ENCODE assay signal across 8 cellular contexts in genomic region chr18:79400091-79400590, GRCh38. TPM values are rescaled to one million over a fixed set of nuclear protein-coding genes. Genes with fewer than 3 reads are reported as not detected.
DNase-seq lines count a peak whose midpoint lies in the region; ATAC-seq and TF ChIP-seq lines count a peak whose summit lies in the region.

No MANE protein-coding gene starts in this region.

- intact Hi-C loops in CD4-positive, alpha-beta T cell (cut with DNase I, micrococcal nuclease), result loop anchor here in 1 of 2 experiments (10.0 kb wide), 1 partner anchor 635 kb away; the partner anchor contains the start of gene RBFA
- intact Hi-C loops in tibial artery (cut with DNase I; ENCODE audit: low total_unique reads) (loop anchor here (5.0 kb wide), 1 partner anchor 107 kb away; no protein-coding TSS in a partner anchor), Calu3 (cut with micrococcal nuclease; ENCODE audit: unreplicated experiment) (no loop called here)

- peaks cover 56% of the 10 kb centered on the region for H3K4me1 Mint-ChIP-seq in CD4-positive, alpha-beta T cell (ENCODE audit: low read depth)
- H3K4me1 Mint-ChIP-seq in endodermal cell (peaks cover 12% of the 10 kb centered on the region), Calu3 (ENCODE audit: low read depth, unreplicated experiment) (no peaks in the 10 kb centered on the region)

- no peak overlapping the region for H3K4me3 Mint-ChIP-seq in CD4-positive, alpha-beta T cell
- H3K4me3 Mint-ChIP-seq in endodermal cell (peak overlapping the region; percentile 66), Calu3 (ENCODE audit: low read depth, unreplicated experiment) (no peak overlapping the region)

- DNase-seq in CD4-positive, alpha-beta T cell, result peak; percentile 53 to 83 (median 66)
- DNase-seq in activated CD4-positive, alpha-beta T cell treated with anti-CD3 and anti-CD28 coated beads for 48 hours, result peak; percentile 81
- DNase-seq in endodermal cell (peak; percentile 86), tibial artery (peak; percentile 78 to 86), Calu3 (no peak)

- peak overlapping the region; percentile 86 for H3K27ac ChIP-seq in CD4-positive, alpha-beta T cell (ENCODE audit: low read depth, low read length)
- H3K27ac ChIP-seq in endodermal cell (ENCODE audit: low read depth, low read length), result no peak overlapping the region
- H3K27ac ChIP-seq in muscle layer of colon (ENCODE audit: low read depth, low read length), result peak overlapping the region; percentile 63
- peak overlapping the region; percentile 85 to 90 for H3K27ac ChIP-seq in tibial artery

- peaks cover 48% of the 10 kb centered on the region for H3K36me3 Mint-ChIP-seq in CD4-positive, alpha-beta T cell (ENCODE audit: low read depth)
- peaks cover 2% of the 10 kb centered on the region for H3K36me3 Mint-ChIP-seq in endodermal cell (ENCODE audit: low read depth)
- peaks cover 8% of the 10 kb centered on the region for H3K36me3 Mint-ChIP-seq in Calu3 (ENCODE audit: insufficient read depth, unreplicated experiment)

- no peaks in the 10 kb centered on the region for H3K36me3 ChIP-seq in endodermal cell (ENCODE audit: control insufficient read depth, insufficient read depth, low read length)
- no peaks in the 10 kb centered on the region for H3K36me3 ChIP-seq in muscle layer of colon (ENCODE audit: insufficient read depth, low read length)
- no peaks in the 10 kb centered on the region for H3K36me3 ChIP-seq in tibial artery

- no peak for TF ChIP-seq CTCF in CD4-positive, alpha-beta T cell (IDR thresholded peaks at IDR 0.05)
- TF ChIP-seq CTCF in endodermal cell (conservative IDR thresholded peaks at IDR 0.05), result no peak
- no peak for TF ChIP-seq CTCF in tibial artery (IDR thresholded peaks at IDR 0.05)
- no peak for TF ChIP-seq CTCF in Calu3 (IDR thresholded peaks at IDR 0.05; ENCODE audit: unreplicated experiment)

- POLR2A ChIA-PET in CD4-positive, alpha-beta T cell (lab: Charles Lee), result interaction anchor here (0.5 to 1.5 kb wide), 5 partner anchors 7 to 279 kb away, joined by 3 to 10 read pairs (median 3); no protein-coding TSS in a partner anchor

- no peaks in the 10 kb centered on the region for H3K27me3 ChIP-seq in CD4-positive, alpha-beta T cell (ENCODE audit: control insufficient read depth, insufficient read depth, low read length)
- H3K27me3 ChIP-seq in endodermal cell (ENCODE audit: control insufficient read depth, insufficient read depth, low read length, poor library complexity, severe bottlenecking), result peaks cover 32% of the 10 kb centered on the region
- no peaks in the 10 kb centered on the region for H3K27me3 ChIP-seq in muscle layer of colon (ENCODE audit: control insufficient read depth in 1 of 2, insufficient read depth in 2 of 2, low read length in 2 of 2)
- H3K27me3 ChIP-seq in tibial artery, result no peaks in the 10 kb centered on the region

- no peaks in the 10 kb centered on the region for H3K27me3 Mint-ChIP-seq in CD4-positive, alpha-beta T cell
- peaks cover 28% of the 10 kb centered on the region for H3K27me3 Mint-ChIP-seq in endodermal cell (ENCODE audit: insufficient read depth)
- no peaks in the 10 kb centered on the region for H3K27me3 Mint-ChIP-seq in Calu3 (ENCODE audit: unreplicated experiment)

- H3K4me1 ChIP-seq in endodermal cell (ENCODE audit: control insufficient read depth, insufficient read depth, low read length), result no peaks in the 10 kb centered on the region
- H3K4me1 ChIP-seq in muscle layer of colon (ENCODE audit: insufficient read depth, low read length), result peaks cover 44% of the 10 kb centered on the region
- H3K4me1 ChIP-seq in tibial artery, result peaks cover 0 to 57% (median 43%) of the 10 kb centered on the region in 4 donors

- H3K9ac ChIP-seq in endodermal cell (ENCODE audit: extremely low read depth, low read length, poor library complexity, severe bottlenecking), result peak overlapping the region; percentile 51
- H3K9ac ChIP-seq in muscle layer of colon (ENCODE audit: low read length), result no peak overlapping the region

- 0% methylated on average over 67 of the region's 71 CpGs; no CpG with 5 or more reads in 1 of the 2 experiments for WGBS in endodermal cell (ENCODE audit: insufficient coverage in 1 of 2, insufficient read length in 1 of 2), 2 experiments

- CTCF ChIA-PET in CD4-positive, alpha-beta T cell (lab: Charles Lee), result no interaction called here
- CTCF ChIA-PET in Calu3 (lab: Charles Lee), result no interaction called here

- H3K9me3 ChIP-seq in CD4-positive, alpha-beta T cell (ENCODE audit: control insufficient read depth, low read length), result no peaks in the 10 kb centered on the region
- H3K9me3 ChIP-seq in endodermal cell (ENCODE audit: control insufficient read depth, low read length) (no peaks in the 10 kb centered on the region), muscle layer of colon (ENCODE audit: low read length) (no peaks in the 10 kb centered on the region), tibial artery (no peaks in the 10 kb centered on the region)

- peak; percentile 5 for ATAC-seq in CD4-positive, alpha-beta T cell (ENCODE audit: poor library complexity)
- ATAC-seq in HG02885 (IDR thresholded peaks at IDR 0.05; ENCODE audit: poor library complexity, unreplicated experiment), result peak; percentile 22
- ATAC-seq in HG03139 (IDR thresholded peaks at IDR 0.05; ENCODE audit: unreplicated experiment), result no peak

- no peak overlapping the region for H3K27ac Mint-ChIP-seq in CD4-positive, alpha-beta T cell
- H3K27ac Mint-ChIP-seq in endodermal cell (no peak overlapping the region), Calu3 (ENCODE audit: unreplicated experiment) (no peak overlapping the region)

- no peaks in the 10 kb centered on the region for H3K9me3 Mint-ChIP-seq in CD4-positive, alpha-beta T cell
- H3K9me3 Mint-ChIP-seq in endodermal cell, result no peaks in the 10 kb centered on the region
- H3K9me3 Mint-ChIP-seq in Calu3 (ENCODE audit: low read depth, unreplicated experiment), result no peaks in the 10 kb centered on the region

- H3K4me3 ChIP-seq in endodermal cell (ENCODE audit: low read length), result peak overlapping the region; percentile 74
- peak overlapping the region in 1 of 2 donors; percentile 80 for H3K4me3 ChIP-seq in muscle layer of colon (ENCODE audit: low read depth in 1 of 2, low read length in 2 of 2)
- peak overlapping the region; percentile 80 to 84 for H3K4me3 ChIP-seq in tibial artery

- no TSS peak for BruUV-seq in Calu3 (replicated peaks; lab: Mats Ljungman, UMichigan)

RNA-seq across cellular contexts. Expression of gene NFATC1, which starts 4.4 kb away (rescaled TPM):
- 100 to 1,000 TPM; 107 to 113 TPM for total RNA-seq in CD4-positive, alpha-beta T cell
- total RNA-seq in endodermal cell (10 to 100 TPM; 23.4 to 32.5 TPM), Calu3 (2022) (2.8 and 5.9 TPM in 2 replicates)
- polyA plus RNA-seq in endodermal cell (2013, experiment 1 of 2), result 10.9 TPM
- 11.1 TPM for polyA plus RNA-seq in endodermal cell (2013, experiment 2 of 2)
